8 cellular contexts compared by ENCODE assay signal in the genomic region with DNA sequence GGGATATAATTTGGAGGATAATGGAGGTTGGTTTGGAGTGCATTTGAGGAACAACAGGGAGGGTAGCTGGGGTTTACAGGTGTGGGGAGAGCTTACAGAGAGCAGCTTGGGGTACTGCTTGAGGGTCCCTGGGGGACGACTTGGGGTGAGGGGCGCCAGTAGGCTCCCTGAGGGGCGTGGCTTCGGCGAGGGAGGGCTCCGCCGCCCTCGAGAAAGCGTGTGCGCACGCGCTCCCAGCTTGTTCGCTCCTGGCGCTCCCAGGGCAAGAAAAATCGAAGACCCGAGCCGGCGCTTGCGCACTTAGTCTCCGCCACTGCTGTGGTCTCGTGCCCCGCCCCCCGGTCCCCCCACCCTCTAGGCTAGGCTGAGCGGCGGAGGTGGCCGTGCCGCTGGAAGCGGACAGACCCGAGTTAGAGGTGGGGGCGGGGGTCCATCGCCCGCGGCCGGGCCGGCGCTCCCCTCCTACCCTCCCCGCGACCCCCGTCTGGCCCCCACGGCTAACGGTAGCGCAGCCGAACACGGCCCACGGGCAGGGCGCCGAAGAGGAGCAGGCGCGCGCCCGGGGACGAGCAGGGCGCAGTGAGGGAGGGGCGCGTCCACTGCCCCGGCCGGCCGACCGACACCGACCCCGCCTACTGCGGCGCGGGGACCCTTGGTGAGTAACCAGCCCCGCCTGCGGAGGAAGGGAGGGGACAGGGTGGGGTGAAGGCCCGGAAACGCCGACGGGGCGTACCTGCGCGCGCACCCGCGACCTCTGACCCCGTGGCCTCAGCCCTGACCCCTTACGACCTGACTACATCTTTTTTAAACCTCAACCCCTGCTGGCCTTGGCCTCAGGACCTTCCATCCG. TPM values are rescaled to one million over a fixed set of nuclear protein-coding genes. Genes with fewer than 3 reads are reported as not detected.
A peak's percentile ranks its signal among the peaks of the same experiment; 100 is the strongest.
DNase-seq lines count a peak whose midpoint lies in the region; ATAC-seq and TF ChIP-seq lines count a peak whose summit lies in the region.

No MANE protein-coding gene starts in this region.

- peaks cover 0 to 5% (median 0%) of the 10 kb centered on the region in 4 donors for H3K9me3 ChIP-seq in liver (ENCODE audit: control insufficient read depth in 4 of 4, low read length in 3 of 4)

- TF ChIP-seq CTCF in choroid plexus epithelial cell (conservative IDR thresholded peaks at IDR 0.05; ENCODE audit: low read depth, low read length) (no peak), liver (IDR thresholded peaks at IDR 0.05; ENCODE audit: low read depth, low read length, missing input control) (no peak)

- WGBS in liver, result under 1% methylated on average over 77 of the region's 79 CpGs

- peak overlapping the region; percentile 65 for H3K4me3 ChIP-seq in choroid plexus epithelial cell (ENCODE audit: low read depth, low read length)
- peak overlapping the region in 2 of 3 donors; percentile 49 to 77 for H3K4me3 ChIP-seq in liver (ENCODE audit: low read depth in 1 of 3, low read length in 3 of 3)

- peaks cover 0 to 5% (median 0%) of the 10 kb centered on the region in 4 donors for H3K4me1 ChIP-seq in liver (ENCODE audit: control insufficient read depth in 4 of 4, insufficient read depth in 4 of 4, low read length in 3 of 4)

- DNase-seq in NCI-H1417 (lab: John Stamatoyannopoulos, UW) (peak; percentile 19 to 89 (median 82)), NCI-H1417 treated with DMSO at 0.1 percent for 48 hours (lab: John Stamatoyannopoulos, UW) (no peak), NCI-H146 treated with DMSO at 0.1 percent for 48 hours (lab: John Stamatoyannopoulos, UW; ENCODE audit: unreplicated experiment) (peak; percentile 17), choroid plexus epithelial cell (ENCODE audit: low read depth) (peak; percentile 55)
- DNase-seq in activated CD4-positive, alpha-beta T cell treated with anti-CD3 and anti-CD28 coated beads for 1 hour, result peak; percentile 42
- peak in 2 of 3 donors; percentile 30 to 36 for DNase-seq in stimulated activated CD4-positive, alpha-beta T cell treated with anti-CD3 and anti-CD28 coated beads, TNF-alpha, amount 100 ng/mL, for 1 hour (ENCODE audit: low read depth in 3 of 3, low spot score in 1 of 3)

- no peak for ATAC-seq in HG03097 (IDR thresholded peaks at IDR 0.05; ENCODE audit: low FRiP score, unreplicated experiment)

- no peak for TF ChIP-seq RAD21 in liver (IDR thresholded peaks at IDR 0.05)

- peaks cover 0 to 2% (median 0%) of the 10 kb centered on the region in 4 donors for H3K36me3 ChIP-seq in liver (ENCODE audit: control insufficient read depth in 4 of 4, insufficient read depth in 3 of 4, low read depth in 1 of 4, low read length in 3 of 4)

- H3K9ac ChIP-seq in liver (ENCODE audit: low read depth in 1 of 2, low read length in 2 of 2), result no peak overlapping the region

- H3K27me3 ChIP-seq in liver (ENCODE audit: control insufficient read depth in 4 of 4, insufficient read depth in 4 of 4, low read length in 3 of 4), result no peaks in the 10 kb centered on the region

- peak overlapping the region; percentile 79 to 81 for H3K27ac ChIP-seq in liver (ENCODE audit: low read depth in 1 of 2, low read length in 2 of 2)

TF ChIP-seq in liver, 16 proteins besides CTCF, POLR2A, EP300 and RAD21:
- TF ChIP-seq RXRA (IDR thresholded peaks at IDR 0.05) (peak in 1 of 2 donors; percentile 64), SP1 (IDR thresholded peaks at IDR 0.05) (no peak), GABPA (IDR thresholded peaks at IDR 0.05 in 1 of 2, conservative IDR thresholded peaks at IDR 0.05 in 1 of 2) (no peak), ATF3 (IDR thresholded peaks at IDR 0.05) (no peak), TAF1 (conservative IDR thresholded peaks at IDR 0.05) (no peak), FOXA2 (IDR thresholded peaks at IDR 0.05) (no peak), HNF4G (IDR thresholded peaks at IDR 0.05) (no peak), FOXA1 (IDR thresholded peaks at IDR 0.05) (no peak), MAX (IDR thresholded peaks at IDR 0.05) (no peak), NR2F2 (IDR thresholded peaks at IDR 0.05) (peak; percentile 77), HNF4A (conservative IDR thresholded peaks at IDR 0.05) (peak in 1 of 2 donors; percentile 34), EGR1 (IDR thresholded peaks at IDR 0.05; ENCODE audit: low read depth in 2 of 2) (no peak)
- TF ChIP-seq, protein P1, sequence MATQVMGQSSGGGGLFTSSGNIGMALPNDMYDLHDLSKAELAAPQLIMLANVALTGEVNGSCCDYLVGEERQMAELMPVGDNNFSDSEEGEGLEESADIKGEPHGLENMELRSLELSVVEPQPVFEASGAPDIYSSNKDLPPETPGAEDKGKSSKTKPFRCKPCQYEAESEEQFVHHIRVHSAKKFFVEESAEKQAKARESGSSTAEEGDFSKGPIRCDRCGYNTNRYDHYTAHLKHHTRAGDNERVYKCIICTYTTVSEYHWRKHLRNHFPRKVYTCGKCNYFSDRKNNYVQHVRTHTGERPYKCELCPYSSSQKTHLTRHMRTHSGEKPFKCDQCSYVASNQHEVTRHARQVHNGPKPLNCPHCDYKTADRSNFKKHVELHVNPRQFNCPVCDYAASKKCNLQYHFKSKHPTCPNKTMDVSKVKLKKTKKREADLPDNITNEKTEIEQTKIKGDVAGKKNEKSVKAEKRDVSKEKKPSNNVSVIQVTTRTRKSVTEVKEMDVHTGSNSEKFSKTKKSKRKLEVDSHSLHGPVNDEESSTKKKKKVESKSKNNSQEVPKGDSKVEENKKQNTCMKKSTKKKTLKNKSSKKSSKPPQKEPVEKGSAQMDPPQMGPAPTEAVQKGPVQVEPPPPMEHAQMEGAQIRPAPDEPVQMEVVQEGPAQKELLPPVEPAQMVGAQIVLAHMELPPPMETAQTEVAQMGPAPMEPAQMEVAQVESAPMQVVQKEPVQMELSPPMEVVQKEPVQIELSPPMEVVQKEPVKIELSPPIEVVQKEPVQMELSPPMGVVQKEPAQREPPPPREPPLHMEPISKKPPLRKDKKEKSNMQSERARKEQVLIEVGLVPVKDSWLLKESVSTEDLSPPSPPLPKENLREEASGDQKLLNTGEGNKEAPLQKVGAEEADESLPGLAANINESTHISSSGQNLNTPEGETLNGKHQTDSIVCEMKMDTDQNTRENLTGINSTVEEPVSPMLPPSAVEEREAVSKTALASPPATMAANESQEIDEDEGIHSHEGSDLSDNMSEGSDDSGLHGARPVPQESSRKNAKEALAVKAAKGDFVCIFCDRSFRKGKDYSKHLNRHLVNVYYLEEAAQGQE (IDR thresholded peaks at IDR 0.05), result no peak

RNA-seq across cellular contexts. Expression of gene CCDC120, which starts 5.4 kb away (rescaled TPM):
- 1 to 10 TPM; 1.0 to 1.9 TPM for total RNA-seq in liver
- polyA plus RNA-seq in liver, result 1 to 10 TPM; 1.3 to 3.4 TPM

RNA-seq across cellular contexts. Expression of gene TFE3, which starts 10.3 kb away (rescaled TPM):
- total RNA-seq in liver, result 10 to 100 TPM in 1 of 2 donors, 1 to 10 TPM in 1; 9.5 to 17.1 TPM
- 10 to 100 TPM in 1 of 2 donors, 1 to 10 TPM in 1; 8.6 to 22.4 TPM for polyA plus RNA-seq in liver

RNA-seq across cellular contexts. Expression of gene PRAF2, which starts 20.4 kb away (rescaled TPM):
- total RNA-seq in liver, result 1 to 10 TPM; 1.4 to 2.1 TPM
- 1 to 10 TPM; 5.7 to 8.2 TPM for polyA plus RNA-seq in liver

RNA-seq across cellular contexts. Expression of gene WDR45, which starts 26.2 kb away (rescaled TPM):
- 10 to 100 TPM; 28.0 to 47.9 TPM for total RNA-seq in liver
- polyA plus RNA-seq in liver, result 10 to 100 TPM; 51.2 to 60.7 TPM

RNA-seq across cellular contexts. Expression of gene GRIPAP1, which starts 51.4 kb away (rescaled TPM):
- total RNA-seq in liver, result 10 to 100 TPM; 14.1 to 21.3 TPM
- polyA plus RNA-seq in liver, result 10 to 100 TPM; 15.4 to 17.3 TPM
